13 cellular contexts compared by ENCODE assay signal in genomic region chr14:38143651-38144505, GRCh38.
DNase-seq lines count a peak whose midpoint lies in the region; ATAC-seq and TF ChIP-seq lines count a peak whose summit lies in the region.
"Had no signal": no experiment of that assay in that cellular context is flagged by ENCODE, and none has a peak within 500 bp of the region (broad histone marks: within the 10 kb centered on the region; RNA-seq: fewer than 3 reads in every experiment).

No MANE protein-coding gene starts in this region.

- H3K79me2 ChIP-seq in ACC112 (ENCODE audit: control insufficient read depth, insufficient read depth, low read length, unreplicated experiment) = no peaks in the 10 kb centered on the region

- H3K27me3 ChIP-seq in ACC112 (ENCODE audit: insufficient read depth, low read length) = no peaks in the 10 kb centered on the region
- no peaks in the 10 kb centered on the region for H3K27me3 ChIP-seq in adipocyte (replicated peaks; ENCODE audit: control insufficient read depth, insufficient read depth, low read length)
- H3K27me3 ChIP-seq in iPS-18a (ENCODE audit: control insufficient read depth, insufficient read depth, low read length) = no peaks in the 10 kb centered on the region
- H3K27me3 ChIP-seq: BLaER1, suprapubic skin had no signal

- no peak overlapping the region for H3K27ac Mint-ChIP-seq in natural killer cell

- DNase-seq in HT1080 (ENCODE audit: low read depth) (peak; percentile 81), adipocyte (ENCODE audit: low read depth) (peak; percentile 68), natural killer cell (no peak), C1 segment of cervical spinal cord (lab: John Stamatoyannopoulos, UW) (no peak), islet precursor cell (no peak)
- DNase-seq: activated CD4-positive, alpha-beta T cell treated with anti-CD3 and anti-CD28 coated beads for 4 hours; NCI-H187 treated with DMSO at 0.1 percent for 48 hours had no signal

- intact Hi-C loops in natural killer cell (cut with micrococcal nuclease) = no loop called here

- H3K9me3 ChIP-seq in adipocyte (ENCODE audit: control insufficient read depth, low read length) = no peaks in the 10 kb centered on the region
- H3K9me3 ChIP-seq in iPS-18a (ENCODE audit: control insufficient read depth, low read depth, low read length) = no peaks in the 10 kb centered on the region
- H3K9me3 ChIP-seq: BLaER1, suprapubic skin had no signal

- H3K4me3 Mint-ChIP-seq in natural killer cell = no peak overlapping the region
- H3K4me3 Mint-ChIP-seq: neural crest cell had no signal

- no peaks in the 10 kb centered on the region for H3K4me1 Mint-ChIP-seq in natural killer cell
- H3K4me1 Mint-ChIP-seq: neural crest cell had no signal

- H2AFZ ChIP-seq in ACC112 (ENCODE audit: low read length, unreplicated experiment) = peak overlapping the region; percentile 92

- H3K36me3 Mint-ChIP-seq in natural killer cell = no peaks in the 10 kb centered on the region

- peaks cover 8 to 9% of the 10 kb centered on the region in 2 donors for H3K27me3 Mint-ChIP-seq in natural killer cell (ENCODE audit: low read depth in 2 of 2)

- ATAC-seq in natural killer cell = no peak
- ATAC-seq in HG02642 (IDR thresholded peaks at IDR 0.05; ENCODE audit: poor library complexity, unreplicated experiment) = no peak

- H3K4me3 ChIP-seq in ACC112 (ENCODE audit: low read depth, low read length) = peak overlapping the region; percentile 64
- H3K4me3 ChIP-seq in adipocyte (ENCODE audit: low read length) = peak overlapping the region; percentile 46
- H3K4me3 ChIP-seq in iPS-18a (ENCODE audit: low read length) = peak overlapping the region; percentile 10
- H3K4me3 ChIP-seq: BLaER1, suprapubic skin had no signal

- H3K9me3 Mint-ChIP-seq in natural killer cell = no peaks in the 10 kb centered on the region
- H3K9me3 Mint-ChIP-seq: neural crest cell had no signal

- H3K27ac ChIP-seq in ACC112 (ENCODE audit: low read depth, low read length) (peak overlapping the region; percentile 93), iPS-18a (ENCODE audit: low read length) (no peak overlapping the region)
- H3K27ac ChIP-seq: BLaER1, suprapubic skin had no signal

- peak overlapping the region; percentile 28 for H3K9ac ChIP-seq in adipocyte (ENCODE audit: low read length)
- H3K9ac ChIP-seq in iPS-18a (ENCODE audit: low read length) = no peak overlapping the region
- H3K9ac ChIP-seq: BLaER1 had no signal

- no peak for TF ChIP-seq CTCF in natural killer cell (IDR thresholded peaks at IDR 0.05)

- H3K36me3 ChIP-seq in ACC112 (ENCODE audit: insufficient read depth, low read length) = no peaks in the 10 kb centered on the region
- no peaks in the 10 kb centered on the region for H3K36me3 ChIP-seq in adipocyte (ENCODE audit: control insufficient read depth, insufficient read depth, low read length, severe bottlenecking)
- no peaks in the 10 kb centered on the region for H3K36me3 ChIP-seq in iPS-18a (ENCODE audit: control insufficient read depth, low read depth, low read length)
- H3K36me3 ChIP-seq: BLaER1, suprapubic skin had no signal

- H3K4me1 ChIP-seq in ACC112 (ENCODE audit: control insufficient read depth, insufficient read depth, low read length, unreplicated experiment) (peaks cover 20% of the 10 kb centered on the region), adipocyte (ENCODE audit: control insufficient read depth, insufficient read depth, low read length) (peaks cover 24% of the 10 kb centered on the region), iPS-18a (ENCODE audit: control insufficient read depth, low read depth, low read length) (peaks cover 16% of the 10 kb centered on the region)
- H3K4me1 ChIP-seq: BLaER1 had no signal

Comparison
In these comparisons a context has a peak if more than half of its experiments do, and no peak if none do; other contexts are left out.
1. H3K4me3 ChIP-seq: peak in every context shown above with its lines; median percentile 64 in ACC112; 46 in adipocyte; 10 in iPS-18a.
2. DNase-seq: peak in HT1080 (single experiment) and adipocyte (single experiment); none in natural killer cell (single experiment), C1 segment of cervical spinal cord (0 of 14) and islet precursor cell (single experiment).